Comparison of ENCODE assay signal across 21 cellular contexts in genomic region chr4:2949782-2950125, GRCh38. TPM values are rescaled to one million over a fixed set of nuclear protein-coding genes. Genes with fewer than 3 reads are reported as not detected.
DNase-seq lines count a peak whose midpoint lies in the region; ATAC-seq and TF ChIP-seq lines count a peak whose summit lies in the region.
"Had no signal": no experiment of that assay in that cellular context is flagged by ENCODE, and none has a peak within 500 bp of the region (broad histone marks: within the 10 kb centered on the region; RNA-seq: fewer than 3 reads in every experiment).

No MANE protein-coding gene starts in this region.

- no peaks in the 10 kb centered on the region for H4K20me1 ChIP-seq in hepatocyte (ENCODE audit: insufficient read depth, poor library complexity, severe bottlenecking)

- no peak for DNase-seq in activated CD4-positive, alpha-beta T cell treated with anti-CD3 and anti-CD28 coated beads for 36 hours
- DNase-seq in activated CD4-positive, alpha-beta T cell treated with anti-CD3 and anti-CD28 coated beads, Interleukin-2, amount 10 ng/mL, durations not matched to agents 7 days and 5 days = no peak
- DNase-seq in stimulated activated naive CD8-positive, alpha-beta T cell treated with anti-CD3 and anti-CD28 coated beads, Interleukin-15, Interleukin-2, amounts not matched to agents 100 U/mL and 50 U/mL, for 24 hours = no peak
- DNase-seq in spleen (peak; percentile 41), hepatocyte (ENCODE audit: low spot score) (no peak)
- DNase-seq: AML-193, GDM1, H9, MV-4-11, NCI-H1694 treated with DMSO at 0.1 percent for 48 hours, NCI-H2107, NCI-H226, NCI-H524, NCI-H82, SHP77 treated with DMSO at 0.1 percent for 48 hours had no signal

- H3K36me3 Mint-ChIP-seq in activated CD4-positive, alpha-beta T cell treated with anti-CD3 and anti-CD28 coated beads for 36 hours (ENCODE audit: low read depth) = peaks cover 81% of the 10 kb centered on the region
- peaks cover 69% of the 10 kb centered on the region for H3K36me3 Mint-ChIP-seq in activated CD4-positive, alpha-beta T cell treated with anti-CD3 and anti-CD28 coated beads, Interleukin-2, amount 10 ng/mL, durations not matched to agents 7 days and 5 days (ENCODE audit: low read depth)
- peaks cover 91% of the 10 kb centered on the region for H3K36me3 Mint-ChIP-seq in stimulated activated naive CD8-positive, alpha-beta T cell treated with anti-CD3 and anti-CD28 coated beads, Interleukin-15, Interleukin-2, amounts not matched to agents 100 ng/mL and 50 ng/mL, for 24 hours (ENCODE audit: low read depth)

- WGBS in spleen, 5 donors = 93 to 97% (median 95%) methylated on average over 10 to 11 of the region's 11 CpGs
- 98% methylated on average over 11 of the region's 11 CpGs for WGBS in hepatocyte (ENCODE audit: low lambda C conversion rate, missing lambda C conversion rate)

- ATAC-seq in activated CD4-positive, alpha-beta T cell treated with anti-CD3 and anti-CD28 coated beads for 36 hours = no peak
- no peak for ATAC-seq in stimulated activated naive CD8-positive, alpha-beta T cell treated with anti-CD3 and anti-CD28 coated beads, Interleukin-15, Interleukin-2, amounts not matched to agents 100 U/mL and 50 U/mL, for 24 hours
- ATAC-seq in HG03442 (IDR thresholded peaks at IDR 0.05; ENCODE audit: unreplicated experiment) = no peak
- no peak for ATAC-seq in HG02610 (IDR thresholded peaks at IDR 0.05; ENCODE audit: unreplicated experiment)

- peak overlapping the region; percentile 44 for H3K27ac Mint-ChIP-seq in activated CD4-positive, alpha-beta T cell treated with anti-CD3 and anti-CD28 coated beads for 36 hours
- H3K27ac Mint-ChIP-seq in activated CD4-positive, alpha-beta T cell treated with anti-CD3 and anti-CD28 coated beads, Interleukin-2, amount 10 ng/mL, durations not matched to agents 7 days and 5 days = no peak overlapping the region
- peak overlapping the region; percentile 60 for H3K27ac Mint-ChIP-seq in stimulated activated naive CD8-positive, alpha-beta T cell treated with anti-CD3 and anti-CD28 coated beads, Interleukin-15, Interleukin-2, amounts not matched to agents 100 ng/mL and 50 ng/mL, for 24 hours

- CTCF ChIA-PET in activated CD4-positive, alpha-beta T cell treated with anti-CD3 and anti-CD28 coated beads for 36 hours (lab: Charles Lee) = interaction anchor here (1.5 to 1.7 kb wide), 2 partner anchors 9 to 14 kb away, joined by 3 to 4 read pairs; no protein-coding TSS in a partner anchor
- CTCF ChIA-PET in activated CD4-positive, alpha-beta T cell treated with anti-CD3 and anti-CD28 coated beads, Interleukin-2, amount 10 ng/mL, durations not matched to agents 7 days and 5 days (lab: Charles Lee) = interaction anchor here (4.1 kb wide), 1 partner anchor 12 kb away, joined by 30 read pairs; no protein-coding TSS in a partner anchor

- H2AFZ ChIP-seq in hepatocyte = no peak overlapping the region

- H3K9me3 ChIP-seq in spleen (no peaks in the 10 kb centered on the region), hepatocyte (ENCODE audit: low read depth) (no peaks in the 10 kb centered on the region)

- H3K4me1 ChIP-seq in spleen (peaks cover 0 to 5% (median 0%) of the 10 kb centered on the region in 6 donors), hepatocyte (ENCODE audit: insufficient read depth) (no peaks in the 10 kb centered on the region)

- no peak for TF ChIP-seq CTCF in spleen (IDR thresholded peaks at IDR 0.05 in 8 of 11, conservative IDR thresholded peaks at IDR 0.05 in 3 of 11)
- TF ChIP-seq CTCF in hepatocyte (IDR thresholded peaks at IDR 0.05; ENCODE audit: poor library complexity) = no peak

- H3K27me3 Mint-ChIP-seq in activated CD4-positive, alpha-beta T cell treated with anti-CD3 and anti-CD28 coated beads for 36 hours = no peaks in the 10 kb centered on the region
- H3K27me3 Mint-ChIP-seq in activated CD4-positive, alpha-beta T cell treated with anti-CD3 and anti-CD28 coated beads, Interleukin-2, amount 10 ng/mL, durations not matched to agents 7 days and 5 days = no peaks in the 10 kb centered on the region
- no peaks in the 10 kb centered on the region for H3K27me3 Mint-ChIP-seq in stimulated activated naive CD8-positive, alpha-beta T cell treated with anti-CD3 and anti-CD28 coated beads, Interleukin-15, Interleukin-2, amounts not matched to agents 100 ng/mL and 50 ng/mL, for 24 hours

- POLR2A ChIA-PET in activated CD4-positive, alpha-beta T cell treated with anti-CD3 and anti-CD28 coated beads for 36 hours (lab: Charles Lee) = interaction anchor here (0.5 kb wide), 1 partner anchor 11 kb away, joined by 4 read pairs; no protein-coding TSS in a partner anchor
- POLR2A ChIA-PET in activated CD4-positive, alpha-beta T cell treated with anti-CD3 and anti-CD28 coated beads, Interleukin-2, amount 10 ng/mL, durations not matched to agents 7 days and 5 days (lab: Charles Lee) = no interaction called here

- H3K27ac ChIP-seq in spleen (no peak overlapping the region), hepatocyte (no peak overlapping the region)
- H3K27ac ChIP-seq: 22Rv1, KMS-11 had no signal

- intact Hi-C loops in activated CD4-positive, alpha-beta T cell treated with anti-CD3 and anti-CD28 coated beads for 36 hours (cut with DNase I, micrococcal nuclease) = loop anchor here in 1 of 2 experiments (5.0 kb wide), 1 partner anchor 202 kb away; no protein-coding TSS in a partner anchor
- intact Hi-C loops in spleen (cut with DNase I; ENCODE audit: low total_unique reads) = no loop called here

- H3K27me3 ChIP-seq in spleen (replicated peaks in 1 of 7) = no peaks in the 10 kb centered on the region
- no peaks in the 10 kb centered on the region for H3K27me3 ChIP-seq in hepatocyte

- TF ChIP-seq POLR2A in spleen (IDR thresholded peaks at IDR 0.05) = no peak

- H3K4me3 ChIP-seq in spleen (no peak overlapping the region), hepatocyte (no peak overlapping the region)

- H3K4me1 Mint-ChIP-seq in activated CD4-positive, alpha-beta T cell treated with anti-CD3 and anti-CD28 coated beads for 36 hours = peaks cover 26% of the 10 kb centered on the region
- peaks cover 13% of the 10 kb centered on the region for H3K4me1 Mint-ChIP-seq in activated CD4-positive, alpha-beta T cell treated with anti-CD3 and anti-CD28 coated beads, Interleukin-2, amount 10 ng/mL, durations not matched to agents 7 days and 5 days
- peaks cover 40% of the 10 kb centered on the region for H3K4me1 Mint-ChIP-seq in stimulated activated naive CD8-positive, alpha-beta T cell treated with anti-CD3 and anti-CD28 coated beads, Interleukin-15, Interleukin-2, amounts not matched to agents 100 ng/mL and 50 ng/mL, for 24 hours (ENCODE audit: low read depth)
- H3K4me1 Mint-ChIP-seq: CD14-positive monocyte, H9 had no signal

- H3K9me2 ChIP-seq in hepatocyte (replicated peaks; ENCODE audit: insufficient read depth) = no peaks in the 10 kb centered on the region

- H3K4me3 Mint-ChIP-seq in activated CD4-positive, alpha-beta T cell treated with anti-CD3 and anti-CD28 coated beads for 36 hours = no peak overlapping the region
- no peak overlapping the region for H3K4me3 Mint-ChIP-seq in activated CD4-positive, alpha-beta T cell treated with anti-CD3 and anti-CD28 coated beads, Interleukin-2, amount 10 ng/mL, durations not matched to agents 7 days and 5 days
- H3K4me3 Mint-ChIP-seq in stimulated activated naive CD8-positive, alpha-beta T cell treated with anti-CD3 and anti-CD28 coated beads, Interleukin-15, Interleukin-2, amounts not matched to agents 100 ng/mL and 50 ng/mL, for 24 hours = no peak overlapping the region
- H3K4me3 Mint-ChIP-seq: CD14-positive monocyte, H9 had no signal

- no peaks in the 10 kb centered on the region for H3K9me3 Mint-ChIP-seq in activated CD4-positive, alpha-beta T cell treated with anti-CD3 and anti-CD28 coated beads for 36 hours (ENCODE audit: low read depth)
- H3K9me3 Mint-ChIP-seq in activated CD4-positive, alpha-beta T cell treated with anti-CD3 and anti-CD28 coated beads, Interleukin-2, amount 10 ng/mL, durations not matched to agents 7 days and 5 days = no peaks in the 10 kb centered on the region
- no peaks in the 10 kb centered on the region for H3K9me3 Mint-ChIP-seq in stimulated activated naive CD8-positive, alpha-beta T cell treated with anti-CD3 and anti-CD28 coated beads, Interleukin-15, Interleukin-2, amounts not matched to agents 100 ng/mL and 50 ng/mL, for 24 hours

- H3K79me2 ChIP-seq in hepatocyte = peaks cover 4% of the 10 kb centered on the region

- no peak overlapping the region for H3K4me2 ChIP-seq in hepatocyte
- H3K4me2 ChIP-seq: KMS-11 had no signal

- H3K36me3 ChIP-seq in spleen = peaks cover 6 to 100% (median 94%) of the 10 kb centered on the region in 6 donors
- no peaks in the 10 kb centered on the region for H3K36me3 ChIP-seq in hepatocyte (replicated peaks; ENCODE audit: insufficient read depth, low read depth)

RNA-seq across cellular contexts. Expression of gene NOP14, which starts 13.5 kb away (rescaled TPM):
- 100 to 1,000 TPM in 1 of 2 experiments, 10 to 100 TPM in 1; 86.8 to 106 TPM for total RNA-seq in activated CD4-positive, alpha-beta T cell treated with anti-CD3 and anti-CD28 coated beads for 36 hours
- 10 to 100 TPM; 49.1 to 50.7 TPM for total RNA-seq in activated CD4-positive, alpha-beta T cell treated with anti-CD3 and anti-CD28 coated beads, Interleukin-2, amount 10 ng/mL, durations not matched to agents 7 days and 5 days
- total RNA-seq in spleen = 10 to 100 TPM; 21.1 to 30.5 (median 25.0) TPM
- polyA plus RNA-seq in spleen = 10 to 100 TPM; 10.2 to 20.3 (median 12.2) TPM
- total RNA-seq in hepatocyte = 18.2 and 22.7 TPM in 2 replicates
- polyA plus RNA-seq in hepatocyte = 18.8 and 21.7 TPM in 2 replicates

RNA-seq across cellular contexts. Expression of gene GRK4, which starts 13.6 kb away (rescaled TPM):
- 1 to 10 TPM; 2.4 to 2.5 TPM for total RNA-seq in activated CD4-positive, alpha-beta T cell treated with anti-CD3 and anti-CD28 coated beads for 36 hours
- 1 to 10 TPM; 2.5 to 5.2 TPM for total RNA-seq in activated CD4-positive, alpha-beta T cell treated with anti-CD3 and anti-CD28 coated beads, Interleukin-2, amount 10 ng/mL, durations not matched to agents 7 days and 5 days
- total RNA-seq in spleen (1 to 10 TPM; 1.8 to 4.3 (median 2.6) TPM), hepatocyte (4.9 and 5.4 TPM in 2 replicates)
- polyA plus RNA-seq in spleen (1 to 10 TPM; 1.0 to 1.7 (median 1.2) TPM), hepatocyte (5.5 and 6.1 TPM in 2 replicates)
